In genomic region chr1:220889848-220890287, GRCh38 we compare ENCODE assay signal across 19 cellular contexts. TPM values are rescaled to one million over a fixed set of nuclear protein-coding genes. Genes with fewer than 3 reads are reported as not detected.
DNase-seq lines count a peak whose midpoint lies in the region; ATAC-seq, FAIRE-seq and TF ChIP-seq lines count a peak whose summit lies in the region.
"Had no signal": no experiment of that assay in that cellular context is flagged by ENCODE, and none has a peak within 500 bp of the region (broad histone marks: within the 10 kb centered on the region; RNA-seq: fewer than 3 reads in every experiment).

No MANE protein-coding gene starts in this region.

- H2AK5ac ChIP-seq in H1 (ENCODE audit: low read depth, low read length) = peak overlapping the region; percentile 34; the same call in 1 of the 2 replicates
- no peak overlapping the region for H2AK5ac ChIP-seq in mesenchymal stem cell (ENCODE audit: low read length, severe bottlenecking)

- DNase-seq in GM10266 (ENCODE audit: extremely low spot score) = peak; percentile 17
- no peak for DNase-seq in H1 (ENCODE audit: low read depth in 1 of 2, low spot score in 2 of 2)
- DNase-seq in mesenchymal stem cell = no peak
- no peak for DNase-seq in inferior parietal cortex (ENCODE audit: extremely low spot score)
- DNase-seq in DMS153 (lab: John Stamatoyannopoulos, UW) = no peak
- no peak for DNase-seq in H7
- DNase-seq: 8988T; Calu3; CD8-positive, alpha-beta T cell; DMS53; DND-41; EL; HCEC 1CT had no signal

- no peak overlapping the region for H3K56ac ChIP-seq in H1 (replicated peaks; ENCODE audit: insufficient read length, low read depth, low read length)

- peaks cover 4 to 47% (median 24%) of the 10 kb centered on the region in 4 experiments for H3K4me1 ChIP-seq in H1 (replicated peaks in 1 of 4; ENCODE audit: control insufficient read depth in 3 of 4, insufficient read depth in 4 of 4, low read length in 3 of 4)
- H3K4me1 ChIP-seq in mesenchymal stem cell (ENCODE audit: control insufficient read depth, insufficient read depth, low read depth, low read length) = peaks cover 23% of the 10 kb centered on the region

- no peak overlapping the region for H2AFZ ChIP-seq in H1 (ENCODE audit: low read length)
- no peak overlapping the region for H2AFZ ChIP-seq in mesenchymal stem cell (ENCODE audit: low read depth, low read length)

- peaks cover 49 to 62% of the 10 kb centered on the region in 2 experiments for H4K20me1 ChIP-seq in H1 (replicated peaks in 1 of 2; ENCODE audit: control insufficient read depth in 1 of 2, insufficient read depth in 2 of 2, low read length in 2 of 2)

- H3K4ac ChIP-seq in H1 (replicated peaks; ENCODE audit: insufficient read length, low read depth, low read length) = no peak overlapping the region
- no peak overlapping the region for H3K4ac ChIP-seq in mesenchymal stem cell (ENCODE audit: low read depth in 1 of 2, low read length in 2 of 2)

- H3K18ac ChIP-seq in H1 (ENCODE audit: extremely low read depth, low read length) = no peak overlapping the region
- no peak overlapping the region for H3K18ac ChIP-seq in mesenchymal stem cell (ENCODE audit: low read depth in 1 of 2, low read length in 2 of 2)

- no peak overlapping the region for H4K5ac ChIP-seq in H1 (ENCODE audit: insufficient read length, low read depth, low read length)

- no peaks in the 10 kb centered on the region; the same call in none of the 2 replicates for H3K23me2 ChIP-seq in H1 (ENCODE audit: low read depth, low read length)

- H2BK120ac ChIP-seq in H1 (replicated peaks; ENCODE audit: low read depth, low read length) (no peak overlapping the region), mesenchymal stem cell (ENCODE audit: low read depth, low read length) (no peak overlapping the region)

- H3K9ac ChIP-seq in H1 (replicated peaks in 1 of 4; ENCODE audit: extremely low read depth in 1 of 4, low read depth in 3 of 4, low read length in 3 of 4) (no peak overlapping the region), mesenchymal stem cell (ENCODE audit: low read length) (no peak overlapping the region)
- H3K9ac ChIP-seq: BLaER1 treated with 17β-estradiol and CSF1 and Interleukin-3, amounts not matched to agents 10 nM and 100 nM had no signal

- POLR2A ChIA-PET in H1 (lab: Charles Lee; ENCODE audit: partially characterized antibody) = no interaction called here

- H3K27me3 ChIP-seq in H1 (replicated peaks in 1 of 4; ENCODE audit: control insufficient read depth in 3 of 4, extremely low read depth in 1 of 4, insufficient read depth in 3 of 4, low read length in 3 of 4) (peaks cover 99 to 100% (median 100%) of the 10 kb centered on the region in 4 experiments), mesenchymal stem cell (ENCODE audit: control insufficient read depth in 1 of 2, insufficient read depth in 1 of 2, low read length in 2 of 2) (peaks cover 25 to 87% of the 10 kb centered on the region in 2 experiments), H7 (ENCODE audit: control insufficient read depth, insufficient read depth, low read length) (peaks cover 100% of the 10 kb centered on the region)

- CTCF ChIA-PET in H1 (lab: Charles Lee; ENCODE audit: partially characterized antibody) = interaction anchor here (0.5 to 4.8 kb wide), 7 partner anchors 7 to 544 kb away, joined by 3 to 32 read pairs (median 4); no protein-coding TSS in a partner anchor

- H3K36me3 ChIP-seq in H1 (ENCODE audit: control insufficient read depth in 2 of 4, insufficient read depth in 4 of 4, low read length in 3 of 4) = peaks cover 0 to 5% (median 0%) of the 10 kb centered on the region in 4 experiments; a peak in 1 of 8 replicates
- H3K36me3 ChIP-seq in mesenchymal stem cell (ENCODE audit: control insufficient read depth in 1 of 2, insufficient read depth in 2 of 2, low read depth in 1 of 2, low read length in 2 of 2) = peaks cover 15 to 17% of the 10 kb centered on the region in 2 experiments
- no peaks in the 10 kb centered on the region for H3K36me3 ChIP-seq in H7 (replicated peaks; ENCODE audit: control insufficient read depth, insufficient read depth, low read length)

- no peaks in the 10 kb centered on the region for H3K79me2 ChIP-seq in H1 (ENCODE audit: control insufficient read depth in 1 of 2, insufficient read depth in 2 of 2, low read length in 2 of 2)

- H3K27ac ChIP-seq in H1 (ENCODE audit: low read depth, low read length) (no peak overlapping the region), mesenchymal stem cell (ENCODE audit: low read length, poor library complexity, severe bottlenecking) (no peak overlapping the region)
- H3K27ac ChIP-seq: BLaER1 treated with 17β-estradiol and CSF1 and Interleukin-3, amounts not matched to agents 10 nM and 100 nM; HL-60 had no signal

- H3K4me2 ChIP-seq in H1 (ENCODE audit: insufficient read depth in 1 of 2, low read depth in 2 of 2, low read length in 2 of 2) (no peak overlapping the region; a peak in 1 of 4 replicates), mesenchymal stem cell (ENCODE audit: low read length, poor library complexity, severe bottlenecking) (no peak overlapping the region)
- H3K4me2 ChIP-seq: BLaER1 treated with 17β-estradiol and CSF1 and Interleukin-3, amounts not matched to agents 10 nM and 100 nM had no signal

- no peak for TF ChIP-seq CTCF in GM10266 (IDR thresholded peaks at IDR 0.05; ENCODE audit: control insufficient read depth, insufficient read depth, low read depth, missing control alignments)
- no peak for TF ChIP-seq CTCF in H1 (IDR thresholded peaks at IDR 0.05; ENCODE audit: control extremely low read depth in 1 of 3, insufficient read depth in 1 of 3, low read depth in 1 of 3, low read length in 3 of 3)

- H2BK5ac ChIP-seq in H1 (ENCODE audit: low read depth, low read length) (no peak overlapping the region), mesenchymal stem cell (ENCODE audit: low read depth, low read length, poor library complexity, severe bottlenecking) (no peak overlapping the region)

- 36% methylated on average over 15 of the region's 15 CpGs; no CpG with 5 or more reads in 1 of the 2 experiments for WGBS in H1 (ENCODE audit: extremely low coverage in 1 of 2, insufficient coverage in 1 of 2, insufficient read length in 1 of 2, insufficient replicate concordance in 2 of 2, low coverage in 1 of 2, low lambda C conversion rate in 2 of 2, missing lambda C conversion rate in 1 of 2), 2 experiments
- 93% methylated on average over 11 of the region's 15 CpGs for WGBS in mesenchymal stem cell

- H4K91ac ChIP-seq in H1 (replicated peaks; ENCODE audit: insufficient read length, low read length) (no peak overlapping the region), mesenchymal stem cell (ENCODE audit: low read length) (peak overlapping the region; percentile 64)

- TF ChIP-seq POLR2A in H1 (IDR thresholded peaks at IDR 0.05; ENCODE audit: control extremely low read depth in 1 of 2, low read depth in 2 of 2, low read length in 2 of 2) = no peak

- H3K23ac ChIP-seq in H1 (ENCODE audit: insufficient read length) (no peak overlapping the region), mesenchymal stem cell (ENCODE audit: low read length in 2 of 2) (no peak overlapping the region)

- no peak overlapping the region for H3K14ac ChIP-seq in H1 (ENCODE audit: insufficient read length)
- no peak overlapping the region for H3K14ac ChIP-seq in mesenchymal stem cell (ENCODE audit: low read length in 2 of 2)

- no peak overlapping the region for H2BK20ac ChIP-seq in H1 (ENCODE audit: low read length)

- no peaks in the 10 kb centered on the region; the same call in 1 of the 2 replicates for H3K79me1 ChIP-seq in H1 (ENCODE audit: low read depth, low read length)
- peaks cover 11% of the 10 kb centered on the region for H3K79me1 ChIP-seq in mesenchymal stem cell (replicated peaks; ENCODE audit: low read length, poor library complexity, severe bottlenecking)

- no peak overlapping the region for H4K8ac ChIP-seq in H1 (ENCODE audit: extremely low read depth, insufficient read depth, low read length)
- H4K8ac ChIP-seq in mesenchymal stem cell (ENCODE audit: low read length) = no peak overlapping the region

- TF ChIP-seq RAD21 in H1 (IDR thresholded peaks at IDR 0.05 in 1 of 2, conservative IDR thresholded peaks at IDR 0.05 in 1 of 2; ENCODE audit: low read depth in 2 of 2, low read length in 2 of 2) = no peak

- no peaks in the 10 kb centered on the region for H3K9me3 ChIP-seq in H1 (ENCODE audit: insufficient read depth in 2 of 2, low read depth in 1 of 2, low read length in 1 of 2)
- H3K9me3 ChIP-seq in mesenchymal stem cell (ENCODE audit: control insufficient read depth, low read length) = peaks cover 10% of the 10 kb centered on the region

- no peak for ATAC-seq in GM21447 (IDR thresholded peaks at IDR 0.05; ENCODE audit: unreplicated experiment)
- ATAC-seq: CD8-positive, alpha-beta T cell had no signal

- H2BK15ac ChIP-seq in H1 (ENCODE audit: low read length) (no peak overlapping the region), mesenchymal stem cell (ENCODE audit: low read depth, poor library complexity, severe bottlenecking) (no peak overlapping the region)

- FAIRE-seq in H1 (lab: Jason Lieb, UNC) = no peak
- FAIRE-seq: GM12891 had no signal

- no peak for TF ChIP-seq EP300 in H1 (IDR thresholded peaks at IDR 0.05; ENCODE audit: borderline replicate concordance in 1 of 2, low read depth in 2 of 2, low read length in 2 of 2)

- H2BK12ac ChIP-seq in H1 (ENCODE audit: low read depth, low read length) = peak overlapping the region; percentile 29; the same call in 1 of the 2 replicates
- peak overlapping the region in 1 of 2 experiments; percentile 8 for H2BK12ac ChIP-seq in mesenchymal stem cell (ENCODE audit: low read length in 2 of 2)

- no peak overlapping the region for H3K4me3 ChIP-seq in H1 (ENCODE audit: extremely low read depth in 1 of 4, insufficient read depth in 2 of 4, low read depth in 3 of 4, low read length in 4 of 4)
- H3K4me3 ChIP-seq in mesenchymal stem cell (ENCODE audit: insufficient read depth in 1 of 2, low read depth in 1 of 2, low read length in 2 of 2) = no peak overlapping the region
- no peak overlapping the region for H3K4me3 ChIP-seq in H7 (ENCODE audit: insufficient read depth, low read depth, low read length)
- H3K4me3 ChIP-seq: BLaER1 treated with 17β-estradiol and CSF1 and Interleukin-3, amounts not matched to agents 10 nM and 100 nM had no signal

TF ChIP-seq in H1, 55 proteins besides CTCF, POLR2A, EP300 and RAD21 (continues in another document):
- no peak for TF ChIP-seq CHD2 (IDR thresholded peaks at IDR 0.05; ENCODE audit: low read length)

RNA-seq across cellular contexts. Expression of gene HLX, which starts 10.6 kb away (rescaled TPM):
- total RNA-seq in H1 (2021; fragmentation: NEBNext Ultra II Directional; extraction: Animal tissue kit (Norgen Biotek cat#: 25700)) = 0.30 and 0.50 TPM in 2 replicates
- 0.11 and 0.17 TPM in 2 replicates for polyA plus RNA-seq in H1 (2011; rRNA removed)
- 0.47 TPM for polyA plus RNA-seq in H1 (2011; cell fraction: cytosol; rRNA removed)
- 0.56 TPM for polyA plus RNA-seq in H1 (2011; cell fraction: nucleus; rRNA removed)
- polyA plus RNA-seq in H1 (2012, experiment 1 of 2) = 0.27 to 0.69 TPM (median 0.42 TPM) in 3 of 4 replicates, not detected in the other
- polyA plus RNA-seq in H1 (2012, experiment 2 of 2) = 0.67 TPM
- 0.16 TPM for polyA plus RNA-seq in H1 (2013, experiment 1 of 2)
- polyA plus RNA-seq in H1 (2013, experiment 2 of 2) = 0.15 TPM
- 0.07 TPM in 1 of 2 replicates, not detected in the other for polyA minus RNA-seq in H1 (2011; rRNA and poly(A)+ RNA removed)
- polyA minus RNA-seq in H1 (2011; cell fraction: cytosol; rRNA and poly(A)+ RNA removed) = not detected
- 0.30 TPM for polyA minus RNA-seq in H1 (2011; cell fraction: nucleus; rRNA and poly(A)+ RNA removed)
- 37.2 TPM for polyA plus RNA-seq in mesenchymal stem cell (2013, experiment 1 of 2)
- 35.9 TPM for polyA plus RNA-seq in mesenchymal stem cell (2013, experiment 2 of 2)
- total RNA-seq in H7 (2014; rRNA removed; shearing (Covaris generic)) = 0.21 TPM in 1 of 2 replicates, not detected in the other
- total RNA-seq: A673; CD8-positive, alpha-beta T cell; G401 had no signal
